ENCODE assay signal across 17 cellular contexts in the genomic region with DNA sequence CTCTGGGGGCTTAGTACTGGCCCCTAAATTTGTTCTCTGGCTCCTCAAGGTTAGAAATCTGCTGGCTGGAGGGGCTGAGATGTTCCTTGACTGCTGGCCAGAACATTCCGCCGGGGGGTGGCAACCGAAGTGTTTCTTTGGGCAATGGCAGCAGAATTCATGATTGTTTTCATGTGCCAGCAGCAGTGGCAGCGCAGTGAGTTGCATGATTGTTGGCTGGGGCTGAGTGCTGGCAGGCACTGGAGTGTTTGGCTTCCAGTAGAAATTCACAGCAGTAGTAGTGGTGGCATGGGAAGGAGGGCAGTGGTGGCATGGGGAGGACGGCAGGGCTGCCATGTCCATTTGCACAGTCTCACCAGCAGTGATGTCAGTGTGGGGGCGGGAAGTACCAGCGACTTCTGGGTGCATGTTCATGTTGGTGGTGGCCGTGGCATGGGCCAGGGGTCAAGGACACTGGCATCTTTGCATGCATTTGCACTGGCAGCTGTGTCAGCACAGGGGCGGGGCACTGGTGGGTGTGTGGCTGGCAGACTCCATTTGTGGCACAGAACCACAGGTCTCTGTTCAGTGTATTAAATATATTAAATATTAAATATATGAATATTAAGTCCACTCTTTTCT.
DNase-seq lines count a peak whose midpoint lies in the region; ATAC-seq, FAIRE-seq and TF ChIP-seq lines count a peak whose summit lies in the region.
"Had no signal": no experiment of that assay in that cellular context is flagged by ENCODE, and none has a peak within 500 bp of the region (broad histone marks: within the 10 kb centered on the region; RNA-seq: fewer than 3 reads in every experiment).

No MANE protein-coding gene starts in this region.

- intact Hi-C loops in Right ventricle myocardium inferior (cut with DNase I) (no loop called here), heart right ventricle (cut with DNase I) (no loop called here), sciatic nerve (cut with DNase I) (no loop called here)

- H3K9ac ChIP-seq in H1 (replicated peaks in 1 of 4; ENCODE audit: extremely low read depth in 1 of 4, low read depth in 3 of 4, low read length in 3 of 4), result no peak overlapping the region
- H3K9ac ChIP-seq: BLaER1 treated with 17β-estradiol and CSF1 and Interleukin-3, amounts not matched to agents 10 nM and 100 nM had no signal

- H3K4me2 ChIP-seq in H1 (ENCODE audit: insufficient read depth in 1 of 2, low read depth in 2 of 2, low read length in 2 of 2), result no peak overlapping the region
- H3K4me2 ChIP-seq: BLaER1 treated with 17β-estradiol and CSF1 and Interleukin-3, amounts not matched to agents 10 nM and 100 nM; GM23338 had no signal

- DNase-seq in Right ventricle myocardium inferior (ENCODE audit: missing footprints) (peak; percentile 57), heart right ventricle (no peak), H1 (ENCODE audit: low read depth in 1 of 2, low spot score in 2 of 2) (no peak), nephron progenitor cell (no peak), type B pancreatic cell (ENCODE audit: extremely low spot score, unreplicated experiment) (no peak), sciatic nerve (ENCODE audit: low spot score) (no peak)
- no peak for DNase-seq in activated naive CD4-positive, alpha-beta T cell treated with Interleukin-2 at 50 U/mL for 16 hours
- DNase-seq: 8988T; AML-193; CD4-positive, CD25-positive, alpha-beta regulatory T cell; DMS 273 treated with DMSO at 0.1 percent for 48 hours; H9 had no signal

- POLR2A ChIA-PET in H1 (lab: Charles Lee; ENCODE audit: partially characterized antibody), result no interaction called here

- no peak overlapping the region for H2BK12ac ChIP-seq in H1 (ENCODE audit: low read depth, low read length)

- no peak overlapping the region for H2AFZ ChIP-seq in H1 (ENCODE audit: low read length)
- H2AFZ ChIP-seq: GM23338 had no signal

- no peak overlapping the region for H3K23ac ChIP-seq in H1 (ENCODE audit: insufficient read length)

- no peaks in the 10 kb centered on the region for H3K36me3 ChIP-seq in heart right ventricle
- no peaks in the 10 kb centered on the region for H3K36me3 ChIP-seq in H1 (ENCODE audit: control insufficient read depth in 2 of 4, insufficient read depth in 4 of 4, low read length in 3 of 4)
- H3K36me3 ChIP-seq: BLaER1 treated with 17β-estradiol and CSF1 and Interleukin-3, amounts not matched to agents 10 nM and 100 nM had no signal

- H3K79me2 ChIP-seq in H1 (ENCODE audit: control insufficient read depth in 1 of 2, insufficient read depth in 2 of 2, low read length in 2 of 2), result no peaks in the 10 kb centered on the region

- H2BK20ac ChIP-seq in H1 (ENCODE audit: low read length), result no peak overlapping the region

- CTCF ChIA-PET in H1 (lab: Charles Lee; ENCODE audit: partially characterized antibody), result no interaction called here

- peaks cover 10% of the 10 kb centered on the region for H3K27me3 Mint-ChIP-seq in nephron progenitor cell (ENCODE audit: low read depth, poor library complexity)
- no peaks in the 10 kb centered on the region for H3K27me3 Mint-ChIP-seq in type B pancreatic cell
- H3K27me3 Mint-ChIP-seq: CD4-positive, CD25-positive, alpha-beta regulatory T cell had no signal

- H3K4me1 Mint-ChIP-seq in nephron progenitor cell, result peaks cover 38% of the 10 kb centered on the region
- peaks cover 9% of the 10 kb centered on the region for H3K4me1 Mint-ChIP-seq in type B pancreatic cell (ENCODE audit: unreplicated experiment)
- H3K4me1 Mint-ChIP-seq: CD4-positive, CD25-positive, alpha-beta regulatory T cell had no signal

- no peaks in the 10 kb centered on the region for H4K20me1 ChIP-seq in H1 (replicated peaks in 1 of 2; ENCODE audit: control insufficient read depth in 1 of 2, insufficient read depth in 2 of 2, low read length in 2 of 2)
- H4K20me1 ChIP-seq: BLaER1 treated with 17β-estradiol and CSF1 and Interleukin-3, amounts not matched to agents 10 nM and 100 nM had no signal

- H2BK15ac ChIP-seq in H1 (ENCODE audit: low read length), result no peak overlapping the region

- peak overlapping the region; percentile 40 for H3K27ac Mint-ChIP-seq in nephron progenitor cell
- no peak overlapping the region for H3K27ac Mint-ChIP-seq in type B pancreatic cell
- H3K27ac Mint-ChIP-seq: CD4-positive, CD25-positive, alpha-beta regulatory T cell; GM23338; H9 had no signal

- TF ChIP-seq EP300 in H1 (IDR thresholded peaks at IDR 0.05; ENCODE audit: borderline replicate concordance in 1 of 2, low read depth in 2 of 2, low read length in 2 of 2), result no peak

- peak overlapping the region; percentile 38 for H4K8ac ChIP-seq in H1 (ENCODE audit: extremely low read depth, insufficient read depth, low read length)

- H2BK5ac ChIP-seq in H1 (ENCODE audit: low read depth, low read length), result no peak overlapping the region

- no peak overlapping the region for H3K18ac ChIP-seq in H1 (ENCODE audit: extremely low read depth, low read length)

- H3K9me3 Mint-ChIP-seq in nephron progenitor cell (peaks cover 18% of the 10 kb centered on the region), type B pancreatic cell (no peaks in the 10 kb centered on the region)
- H3K9me3 Mint-ChIP-seq: GM23338, H9 had no signal

- H3K4me3 Mint-ChIP-seq in nephron progenitor cell, result peak overlapping the region; percentile 23
- H3K4me3 Mint-ChIP-seq in type B pancreatic cell, result no peak overlapping the region
- H3K4me3 Mint-ChIP-seq: CD4-positive, CD25-positive, alpha-beta regulatory T cell; GM23338; H9 had no signal

- no peak for ATAC-seq in Right ventricle myocardium inferior
- ATAC-seq in heart right ventricle, result no peak
- no peak for ATAC-seq in sciatic nerve
- ATAC-seq in HG03280 (IDR thresholded peaks at IDR 0.05; ENCODE audit: unreplicated experiment), result no peak
- ATAC-seq: GM12878, GM23338 had no signal

- H3K14ac ChIP-seq in H1 (ENCODE audit: insufficient read length), result no peak overlapping the region

- no peak overlapping the region for H3K4me3 ChIP-seq in heart right ventricle
- H3K4me3 ChIP-seq in H1 (ENCODE audit: extremely low read depth in 1 of 4, insufficient read depth in 2 of 4, low read depth in 3 of 4, low read length in 4 of 4), result no peak overlapping the region
- H3K4me3 ChIP-seq: BLaER1 treated with 17β-estradiol and CSF1 and Interleukin-3, amounts not matched to agents 10 nM and 100 nM; GM12878; GM23338 had no signal

- H3K36me3 Mint-ChIP-seq in nephron progenitor cell (ENCODE audit: low read depth), result peaks cover 15% of the 10 kb centered on the region
- no peaks in the 10 kb centered on the region for H3K36me3 Mint-ChIP-seq in type B pancreatic cell
- H3K36me3 Mint-ChIP-seq: CD4-positive, CD25-positive, alpha-beta regulatory T cell had no signal

- H3K27me3 ChIP-seq in heart right ventricle (no peaks in the 10 kb centered on the region), H1 (replicated peaks in 1 of 4; ENCODE audit: control insufficient read depth in 3 of 4, extremely low read depth in 1 of 4, insufficient read depth in 3 of 4, low read length in 3 of 4) (no peaks in the 10 kb centered on the region; a peak in 1 of 7 replicates)
- H3K27me3 ChIP-seq: BLaER1 treated with 17β-estradiol and CSF1 and Interleukin-3, amounts not matched to agents 10 nM and 100 nM had no signal

- TF ChIP-seq RAD21 in H1 (IDR thresholded peaks at IDR 0.05 in 1 of 2, conservative IDR thresholded peaks at IDR 0.05 in 1 of 2; ENCODE audit: low read depth in 2 of 2, low read length in 2 of 2), result no peak

- H3K9me3 ChIP-seq in heart right ventricle, result no peaks in the 10 kb centered on the region
- H3K9me3 ChIP-seq in H1 (ENCODE audit: insufficient read depth in 2 of 2, low read depth in 1 of 2, low read length in 1 of 2), result no peaks in the 10 kb centered on the region
- H3K9me3 ChIP-seq: BLaER1 treated with 17β-estradiol and CSF1 and Interleukin-3, amounts not matched to agents 10 nM and 100 nM had no signal

- 80 to 86% methylated on average over 9 of the region's 9 CpGs for WGBS in heart right ventricle, 2 donors
- WGBS in H1 (ENCODE audit: extremely low coverage in 1 of 2, insufficient coverage in 1 of 2, insufficient read length in 1 of 2, insufficient replicate concordance in 2 of 2, low coverage in 1 of 2, low lambda C conversion rate in 2 of 2, missing lambda C conversion rate in 1 of 2), 2 experiments, result 92% methylated on average over 9 of the region's 9 CpGs; no CpG with 5 or more reads in 1 of the 2 experiments

- TF ChIP-seq CTCF in heart right ventricle (IDR thresholded peaks at IDR 0.05) (no peak), H1 (IDR thresholded peaks at IDR 0.05; ENCODE audit: control extremely low read depth in 1 of 3, insufficient read depth in 1 of 3, low read depth in 1 of 3, low read length in 3 of 3) (no peak), nephron progenitor cell (IDR thresholded peaks at IDR 0.05) (no peak), type B pancreatic cell (conservative IDR thresholded peaks at IDR 0.05) (no peak)

- no peak overlapping the region for H2BK120ac ChIP-seq in H1 (replicated peaks; ENCODE audit: low read depth, low read length)

- H3K23me2 ChIP-seq in H1 (ENCODE audit: low read depth, low read length), result no peaks in the 10 kb centered on the region

- H3K56ac ChIP-seq in H1 (replicated peaks; ENCODE audit: insufficient read length, low read depth, low read length), result no peak overlapping the region

- H3K4ac ChIP-seq in H1 (replicated peaks; ENCODE audit: insufficient read length, low read depth, low read length), result no peak overlapping the region

- H3K79me1 ChIP-seq in H1 (ENCODE audit: low read depth, low read length), result no peaks in the 10 kb centered on the region

- no peak for TF ChIP-seq POLR2A in H1 (IDR thresholded peaks at IDR 0.05; ENCODE audit: control extremely low read depth in 1 of 2, low read depth in 2 of 2, low read length in 2 of 2)

- H3K27ac ChIP-seq in heart right ventricle (no peak overlapping the region), H1 (ENCODE audit: low read depth, low read length) (no peak overlapping the region)
- H3K27ac ChIP-seq: BLaER1 treated with 17β-estradiol and CSF1 and Interleukin-3, amounts not matched to agents 10 nM and 100 nM had no signal

- H2AK5ac ChIP-seq in H1 (ENCODE audit: low read depth, low read length), result no peak overlapping the region

- H4K5ac ChIP-seq in H1 (ENCODE audit: insufficient read length, low read depth, low read length), result no peak overlapping the region

- no peak for FAIRE-seq in H1 (lab: Jason Lieb, UNC)
- FAIRE-seq: GM12878, GM18507 had no signal

- H4K91ac ChIP-seq in H1 (replicated peaks; ENCODE audit: insufficient read length, low read length), result no peak overlapping the region

- no peaks in the 10 kb centered on the region for H3K4me1 ChIP-seq in heart right ventricle
- 0 out of 7 replicates have a peak, but pooled peaks cover 0 to 2% (median 0%) of the 10 kb centered on the region in 4 experiments for H3K4me1 ChIP-seq in H1 (replicated peaks in 1 of 4; ENCODE audit: control insufficient read depth in 3 of 4, insufficient read depth in 4 of 4, low read length in 3 of 4)
- H3K4me1 ChIP-seq: BLaER1 treated with 17β-estradiol and CSF1 and Interleukin-3, amounts not matched to agents 10 nM and 100 nM had no signal

TF ChIP-seq in H1, 55 proteins besides CTCF, POLR2A, EP300 and RAD21 (continues in another document):
- TF ChIP-seq FOSL1 (IDR thresholded peaks at IDR 0.05; ENCODE audit: insufficient read depth, low read depth, low read length) (no peak), RXRA (IDR thresholded peaks at IDR 0.05; ENCODE audit: insufficient read depth, low read depth, low read length) (no peak), GABPA (IDR thresholded peaks at IDR 0.05; ENCODE audit: borderline replicate concordance, insufficient read depth, low read length) (no peak)
